In genomic region chr12:45235087-45236025, GRCh38 we compare ENCODE assay signal across 8 cellular contexts. TPM values are rescaled to one million over a fixed set of nuclear protein-coding genes. Genes with fewer than 3 reads are reported as not detected.
DNase-seq lines count a peak whose midpoint lies in the region; ATAC-seq and TF ChIP-seq lines count a peak whose summit lies in the region.

No MANE protein-coding gene starts in this region.

- H2BK120ac ChIP-seq in trophoblast cell (ENCODE audit: insufficient read depth, low read length, poor library complexity) = peak overlapping the region; percentile 98

- H3K4me3 ChIP-seq in trophoblast cell (ENCODE audit: low read depth, low read length) = no peak overlapping the region

- ATAC-seq in SK-N-SH treated with all-trans-retinoic acid at 6 μM for 48 hours = peak; percentile 29
- ATAC-seq in HG02571 (IDR thresholded peaks at IDR 0.05; ENCODE audit: unreplicated experiment) = no peak

- H3K23ac ChIP-seq in trophoblast cell (ENCODE audit: low read length) = no peak overlapping the region

- peak overlapping the region; percentile 93 for H2AK5ac ChIP-seq in trophoblast cell (ENCODE audit: low read length)

- H3K27ac ChIP-seq in trophoblast cell (ENCODE audit: low read depth, low read length) = peak overlapping the region; percentile 100

- peak overlapping the region; percentile 100 for H2BK5ac ChIP-seq in trophoblast cell (ENCODE audit: low read depth, low read length, poor library complexity)

- H3K27ac Mint-ChIP-seq in activated T-cell treated with anti-CD3 and anti-CD28 coated beads, Interleukin-2, amount 50 U/mL, for 24 hours = peak overlapping the region; percentile 97

- H3K79me2 ChIP-seq in trophoblast cell (ENCODE audit: control insufficient read depth, insufficient read depth, low read length, poor library complexity) = peaks cover 5% of the 10 kb centered on the region

- H2AFZ ChIP-seq in trophoblast cell (ENCODE audit: insufficient read depth, low read length, poor library complexity) = no peak overlapping the region

- no peaks in the 10 kb centered on the region for H3K9me3 Mint-ChIP-seq in activated T-cell treated with anti-CD3 and anti-CD28 coated beads, Interleukin-2, amount 50 U/mL, for 24 hours

- no CpG with 5 or more reads among the region's 4 CpGs for WGBS in trophoblast cell (ENCODE audit: extremely low coverage, insufficient coverage, insufficient read length)

- H3K4me2 ChIP-seq in trophoblast cell (ENCODE audit: low read length) = peak overlapping the region; percentile 46

- H3K36me3 Mint-ChIP-seq in activated T-cell treated with anti-CD3 and anti-CD28 coated beads, Interleukin-2, amount 50 U/mL, for 24 hours (ENCODE audit: low read depth) = peaks cover 16% of the 10 kb centered on the region

- no peaks in the 10 kb centered on the region for H3K9me3 ChIP-seq in trophoblast cell (ENCODE audit: insufficient read depth, low read depth, low read length)

- H3K18ac ChIP-seq in trophoblast cell (ENCODE audit: low read length) = peak overlapping the region; percentile 90

- H3K14ac ChIP-seq in trophoblast cell (ENCODE audit: low read length) = peak overlapping the region; percentile 97

- H3K4me3 Mint-ChIP-seq in activated T-cell treated with anti-CD3 and anti-CD28 coated beads, Interleukin-2, amount 50 U/mL, for 24 hours = peak overlapping the region; percentile 51

- peak overlapping the region; percentile 69 for H4K8ac ChIP-seq in trophoblast cell (ENCODE audit: low read depth, low read length)

- H3K4me1 ChIP-seq in trophoblast cell (ENCODE audit: control insufficient read depth in 1 of 2, insufficient read depth in 2 of 2, low read length in 2 of 2) = peaks cover 9 to 17% of the 10 kb centered on the region in 2 experiments

- peak overlapping the region; percentile 82 for H3K4ac ChIP-seq in trophoblast cell (ENCODE audit: low read depth, low read length)

- H3K4me1 Mint-ChIP-seq in activated T-cell treated with anti-CD3 and anti-CD28 coated beads, Interleukin-2, amount 50 U/mL, for 24 hours (ENCODE audit: low read depth) = peaks cover 76% of the 10 kb centered on the region

- H3K27me3 Mint-ChIP-seq in activated T-cell treated with anti-CD3 and anti-CD28 coated beads, Interleukin-2, amount 50 U/mL, for 24 hours = no peaks in the 10 kb centered on the region

- peak overlapping the region; percentile 94 for H2BK12ac ChIP-seq in trophoblast cell (ENCODE audit: low read length)

- no peak for DNase-seq in activated T-cell treated with anti-CD3 and anti-CD28 coated beads, Interleukin-2, amount 50 U/mL, for 24 hours
- no peak for DNase-seq in activated T-cell treated with anti-CD3 and anti-CD28 coated beads for 4 hours
- DNase-seq in fibroblast of peridontal ligament (ENCODE audit: extremely low read depth) = peak; percentile 79
- peak; percentile 89 to 94 for DNase-seq in trophoblast cell
- DNase-seq in mesenteric fat pad (ENCODE audit: low spot score) = no peak
- DNase-seq in HK-2 (ENCODE audit: unreplicated experiment) = no peak

- H3K79me1 ChIP-seq in trophoblast cell (ENCODE audit: low read length) = peaks cover 15% of the 10 kb centered on the region

- peak overlapping the region; percentile 43 for H3K9ac ChIP-seq in trophoblast cell (ENCODE audit: low read length)

- no peaks in the 10 kb centered on the region for H3K27me3 ChIP-seq in trophoblast cell (ENCODE audit: insufficient read depth, low read length)

- no peak overlapping the region for H4K12ac ChIP-seq in trophoblast cell (ENCODE audit: low read depth, low read length)

- peaks cover 0 to 2% of the 10 kb centered on the region in 2 experiments for H3K36me3 ChIP-seq in trophoblast cell (ENCODE audit: control insufficient read depth in 1 of 2, insufficient read depth in 2 of 2, low read length in 2 of 2)

- peak overlapping the region; percentile 97 for H4K91ac ChIP-seq in trophoblast cell (ENCODE audit: low read depth, low read length)

TF ChIP-seq in SK-N-SH treated with all-trans-retinoic acid at 6 μM for 48 hours, 23 proteins besides CTCF, POLR2A, EP300 and RAD21:
- peak; percentile 24 for TF ChIP-seq ISL1 (CRISPR knock-in tag; IDR thresholded peaks at IDR 0.05)
- no peak for TF ChIP-seq ZFP30 (CRISPR knock-in tag; IDR thresholded peaks at IDR 0.05)
TF ChIP-seq in SK-N-SH treated with all-trans-retinoic acid at 6 μM for 48 hours: peak in this region for 1.

RNA-seq across cellular contexts. Expression of gene ANO6, which starts 19.5 kb away (rescaled TPM):
- polyA plus RNA-seq in trophoblast cell (2013) = 83.5 and 86.6 TPM in 2 replicates
- total RNA-seq in mesenteric fat pad = 152 TPM

Comparison
In these comparisons a context has a peak if more than half of its experiments do, and no peak if none do; other contexts are left out.
1. DNase-seq: peak in fibroblast of peridontal ligament (single experiment) and trophoblast cell (2 of 2); none in activated T-cell treated with anti-CD3 and anti-CD28 coated beads, Interleukin-2, amount 50 U/mL, for 24 hours (single experiment), activated T-cell treated with anti-CD3 and anti-CD28 coated beads for 4 hours (single experiment), mesenteric fat pad (single experiment) and HK-2 (single experiment).